In genomic region chr5:138033275-138033808, GRCh38 we compare ENCODE assay signal across 8 cellular contexts. TPM values are rescaled to one million over a fixed set of nuclear protein-coding genes. Genes with fewer than 3 reads are reported as not detected.
DNase-seq lines count a peak whose midpoint lies in the region; ATAC-seq lines count a peak whose summit lies in the region.

No MANE protein-coding gene starts in this region.

- H3K4me3 Mint-ChIP-seq in activated naive CD8-positive, alpha-beta T cell treated with anti-CD3 and anti-CD28 coated beads for 36 hours = peak overlapping the region; percentile 98

- peak overlapping the region; percentile 89 for H3K4me3 ChIP-seq in iPS-11a (ENCODE audit: low read depth, low read length)
- H3K4me3 ChIP-seq in skin epidermis = peak overlapping the region; percentile 73 to 100 (median 97)

- no peaks in the 10 kb centered on the region for H3K9me3 Mint-ChIP-seq in activated naive CD8-positive, alpha-beta T cell treated with anti-CD3 and anti-CD28 coated beads for 36 hours

- H3K4me1 Mint-ChIP-seq in activated naive CD8-positive, alpha-beta T cell treated with anti-CD3 and anti-CD28 coated beads for 36 hours = peaks cover 36% of the 10 kb centered on the region

- H3K27ac ChIP-seq in skin epidermis = peak overlapping the region; percentile 79 to 100 (median 96)

- no peaks in the 10 kb centered on the region for H3K27me3 Mint-ChIP-seq in activated naive CD8-positive, alpha-beta T cell treated with anti-CD3 and anti-CD28 coated beads for 36 hours

- peak; percentile 19 for DNase-seq in DMS153 (lab: John Stamatoyannopoulos, UW)
- DNase-seq in DMS153 treated with DMSO at 0.1 percent for 48 hours (lab: John Stamatoyannopoulos, UW; ENCODE audit: unreplicated experiment) = no peak
- DNase-seq in LoVo (ENCODE audit: low spot score) = peak; percentile 8
- DNase-seq in activated naive CD8-positive, alpha-beta T cell treated with anti-CD3 and anti-CD28 coated beads for 36 hours = no peak
- DNase-seq in NK-92 (lab: John Stamatoyannopoulos, UW; ENCODE audit: unreplicated experiment) = no peak

- H3K36me3 Mint-ChIP-seq in activated naive CD8-positive, alpha-beta T cell treated with anti-CD3 and anti-CD28 coated beads for 36 hours = peaks cover 20% of the 10 kb centered on the region

- peak overlapping the region; percentile 92 for H3K27ac Mint-ChIP-seq in activated naive CD8-positive, alpha-beta T cell treated with anti-CD3 and anti-CD28 coated beads for 36 hours

- peak; percentile 8 for ATAC-seq in GM21786 (IDR thresholded peaks at IDR 0.05; ENCODE audit: unreplicated experiment)

RNA-seq across cellular contexts. Expression of gene FAM13B, which starts 0.5 kb away (rescaled TPM):
- total RNA-seq in activated naive CD8-positive, alpha-beta T cell treated with anti-CD3 and anti-CD28 coated beads for 36 hours = 10 to 100 TPM; 17.8 to 18.2 TPM

RNA-seq across cellular contexts. Expression of gene WNT8A, which starts 50.5 kb away (rescaled TPM):
- total RNA-seq in activated naive CD8-positive, alpha-beta T cell treated with anti-CD3 and anti-CD28 coated beads for 36 hours = not detected

Comparison
In these comparisons a context has a peak if more than half of its experiments do, and no peak if none do; other contexts are left out.
1. DNase-seq: peak in DMS153 (single experiment) and LoVo (single experiment); none in DMS153 treated with DMSO at 0.1 percent for 48 hours (single experiment), activated naive CD8-positive, alpha-beta T cell treated with anti-CD3 and anti-CD28 coated beads for 36 hours (single experiment) and NK-92 (single experiment).